ENCODE assay signal across 8 cellular contexts in the genomic region with DNA sequence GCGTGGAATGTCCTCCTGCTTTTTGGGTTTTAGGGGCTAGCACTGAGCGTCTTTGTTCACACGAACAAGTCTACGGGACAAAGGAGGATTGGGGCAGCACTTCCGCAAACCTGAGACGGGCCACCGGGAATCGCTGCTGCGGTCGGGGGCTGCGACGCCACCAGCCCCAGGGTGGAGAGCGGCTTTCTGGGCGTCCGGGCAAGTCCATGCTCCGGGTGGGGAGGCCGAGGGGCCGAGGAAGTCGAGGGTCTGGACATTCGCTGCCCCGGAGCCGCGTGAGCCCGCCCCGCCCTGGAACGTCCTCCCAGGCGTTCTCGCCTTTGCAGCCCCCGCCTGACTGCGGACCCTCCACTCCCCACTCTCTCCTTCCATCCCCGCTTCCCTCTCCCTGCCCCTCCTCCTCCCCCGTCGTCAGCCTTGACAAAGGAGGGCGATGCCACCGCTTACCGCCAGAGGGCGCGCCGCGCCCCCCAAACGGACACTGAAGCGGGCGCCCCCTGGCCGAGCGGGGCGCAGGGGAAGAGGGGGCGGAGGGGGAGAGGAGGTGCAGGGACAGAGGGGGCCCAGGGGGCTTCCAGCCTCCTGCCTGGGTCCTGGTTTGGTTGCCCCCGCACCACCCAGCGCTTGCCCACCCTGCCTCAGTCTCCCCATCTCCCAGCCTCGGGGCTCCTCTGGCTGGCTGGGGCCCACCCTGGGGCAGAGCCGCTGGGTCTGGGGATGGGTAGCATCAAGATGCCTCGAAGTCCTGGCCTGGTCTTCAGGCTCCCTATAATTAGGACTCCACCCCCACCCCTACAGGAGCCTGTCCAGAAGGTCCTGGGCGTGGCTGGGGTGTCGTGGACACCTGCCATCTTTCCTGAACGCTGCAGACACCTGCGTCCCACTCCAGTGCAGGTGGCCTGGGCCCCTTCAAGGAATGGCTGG. TPM values are rescaled to one million over a fixed set of nuclear protein-coding genes. Genes with fewer than 3 reads are reported as not detected.
DNase-seq lines count a peak whose midpoint lies in the region; ATAC-seq, FAIRE-seq and TF ChIP-seq lines count a peak whose summit lies in the region.

No MANE protein-coding gene starts in this region.

- H3K4me3 ChIP-seq in GM06990 (replicated peaks; ENCODE audit: low read depth, low read length) (peak overlapping the region; percentile 53), adipocyte (ENCODE audit: low read length) (peak overlapping the region; percentile 76), right cardiac atrium (ENCODE audit: low read length) (peak overlapping the region; percentile 55), prostate gland (peak overlapping the region in 1 of 2 donors; percentile 28)

- no peaks in the 10 kb centered on the region for H3K27me3 ChIP-seq in GM06990 (replicated peaks; ENCODE audit: control insufficient read depth, insufficient read depth, low read length)
- peaks cover 24% of the 10 kb centered on the region for H3K27me3 ChIP-seq in adipocyte (replicated peaks; ENCODE audit: control insufficient read depth, insufficient read depth, low read length)
- no peaks in the 10 kb centered on the region for H3K27me3 ChIP-seq in right cardiac atrium (ENCODE audit: control insufficient read depth, insufficient read depth)
- H3K27me3 ChIP-seq in prostate gland (replicated peaks; ENCODE audit: insufficient read depth), result no peaks in the 10 kb centered on the region

- H3K27ac ChIP-seq in right cardiac atrium (ENCODE audit: low read length), result no peak overlapping the region
- no peak overlapping the region for H3K27ac ChIP-seq in prostate gland

- TF ChIP-seq POLR2A in prostate gland (IDR thresholded peaks at IDR 0.05), result no peak

- H3K4me1 ChIP-seq in adipocyte (ENCODE audit: control insufficient read depth, insufficient read depth, low read length) (peaks cover 5% of the 10 kb centered on the region), right cardiac atrium (ENCODE audit: control insufficient read depth, insufficient read depth, low read length) (no peaks in the 10 kb centered on the region), prostate gland (replicated peaks) (no peaks in the 10 kb centered on the region)

- WGBS in right cardiac atrium, result 7% methylated on average over 56 of the region's 56 CpGs
- WGBS in prostate gland, result 8% methylated on average over 52 of the region's 56 CpGs

- no peaks in the 10 kb centered on the region for H3K36me3 ChIP-seq in GM06990 (ENCODE audit: control insufficient read depth, insufficient read depth, low read length)
- no peaks in the 10 kb centered on the region for H3K36me3 ChIP-seq in adipocyte (ENCODE audit: control insufficient read depth, insufficient read depth, low read length, severe bottlenecking)
- no peaks in the 10 kb centered on the region for H3K36me3 ChIP-seq in prostate gland

- H3K9me3 ChIP-seq in adipocyte (ENCODE audit: control insufficient read depth, low read length) (peaks cover 8% of the 10 kb centered on the region), right cardiac atrium (ENCODE audit: control insufficient read depth, low read length) (no peaks in the 10 kb centered on the region), prostate gland (no peaks in the 10 kb centered on the region)

- intact Hi-C loops in right cardiac atrium (cut with DNase I) (loop anchor here (2.0 to 5.0 kb wide), 2 partner anchors 57 to 58 kb away; no protein-coding TSS in a partner anchor), prostate gland (cut with DNase I) (loop anchor here (1.0 kb wide), 1 partner anchor 58 kb away; no protein-coding TSS in a partner anchor)

- peak; percentile 80 for DNase-seq in GM06990 (ENCODE audit: extremely low read depth, insufficient read length)
- peak; percentile 37 for DNase-seq in SK-N-DZ (ENCODE audit: low spot score)
- DNase-seq in adipocyte (ENCODE audit: low read depth), result peak; percentile 85
- DNase-seq in right cardiac atrium, result peak; percentile 66 to 90 (median 89)
- DNase-seq in prostate gland (ENCODE audit: low spot score), result peak; percentile 36
- DNase-seq in urothelium cell line (ENCODE audit: low spot score), result peak; percentile 46
- DNase-seq in SHP77 treated with DMSO at 0.1 percent for 48 hours (lab: John Stamatoyannopoulos, UW), result no peak

- peak; percentile 63 for ATAC-seq in HG03108 (IDR thresholded peaks at IDR 0.05; ENCODE audit: unreplicated experiment)
- peak; percentile 80 to 86 for ATAC-seq in right cardiac atrium

- TF ChIP-seq CTCF in GM06990 (IDR thresholded peaks at IDR 0.05; ENCODE audit: insufficient read depth, low read length, poor library complexity, severe bottlenecking) (peak; percentile 100), prostate gland (IDR thresholded peaks at IDR 0.05) (peak; percentile 90 to 98 (median 92))

- FAIRE-seq in urothelium cell line (lab: Jason Lieb, UNC), result no peak

- H3K9ac ChIP-seq in adipocyte (ENCODE audit: low read length), result peak overlapping the region; percentile 79

RNA-seq across cellular contexts. Expression of a gene that starts 39.1 kb away (rescaled TPM):
- polyA plus RNA-seq in SK-N-DZ (2014; cell fraction: cytosol; rRNA removed), result 12.4 and 17.6 TPM in 2 replicates
- polyA plus RNA-seq in SK-N-DZ (2014; cell fraction: nucleus; rRNA removed), result 28.3 and 37.7 TPM in 2 replicates
- total RNA-seq in right cardiac atrium (10 to 100 TPM; 36.2 to 46.4 (median 42.3) TPM), prostate gland (100 to 1,000 TPM in 1 of 2 donors, 10 to 100 TPM in 1; 50.1 to 210 TPM)
- 36.6 TPM for polyA plus RNA-seq in right cardiac atrium

RNA-seq across cellular contexts. Expression of a gene that starts 45.7 kb away (rescaled TPM):
- polyA plus RNA-seq in SK-N-DZ (2014; cell fraction: cytosol; rRNA removed), result 2.1 and 2.4 TPM in 2 replicates
- polyA plus RNA-seq in SK-N-DZ (2014; cell fraction: nucleus; rRNA removed), result 2.6 and 4.6 TPM in 2 replicates
- total RNA-seq in right cardiac atrium, result 1 to 10 TPM in 2 of 4 donors, under 1 TPM in 2; 0.57 to 2.2 (median 0.94) TPM
- polyA plus RNA-seq in right cardiac atrium, result 1.4 TPM
- 1 to 10 TPM; 1.4 to 6.0 TPM for total RNA-seq in prostate gland
